ENCODE assay signal across 6 cellular contexts in genomic region chr19:38375748-38376147, GRCh38. TPM values are rescaled to one million over a fixed set of nuclear protein-coding genes. Genes with fewer than 3 reads are reported as not detected.
A peak's percentile ranks its signal among the peaks of the same experiment; 100 is the strongest.
DNase-seq lines count a peak whose midpoint lies in the region; ATAC-seq, FAIRE-seq and TF ChIP-seq lines count a peak whose summit lies in the region.

No MANE protein-coding gene starts in this region.

- H3K27ac Mint-ChIP-seq in T-helper 17 cell = peak overlapping the region; percentile 100

- H3K36me3 ChIP-seq in BE2C (peaks cover 31% of the 10 kb centered on the region), keratinocyte (ENCODE audit: control insufficient read depth in 2 of 2, extremely low read depth in 1 of 2, insufficient read depth in 2 of 2, low read length in 2 of 2) (peaks cover 19% of the 10 kb centered on the region in 2 experiments)

- no peak overlapping the region for H2AFZ ChIP-seq in keratinocyte (ENCODE audit: control insufficient read depth, low read length)

- peaks cover 21% of the 10 kb centered on the region for H3K4me1 Mint-ChIP-seq in T-helper 17 cell

- ATAC-seq in T-helper 17 cell = no peak
- ATAC-seq in foreskin keratinocyte = no peak
- no peak for ATAC-seq in HG02884 (IDR thresholded peaks at IDR 0.05; ENCODE audit: unreplicated experiment)

- no peak for DNase-seq in BE2C
- DNase-seq in T-helper 17 cell = no peak
- DNase-seq in keratinocyte (ENCODE audit: low read depth, low spot score) = no peak
- DNase-seq in foreskin keratinocyte = no peak
- no peak for DNase-seq in GM20000 (ENCODE audit: low spot score)

- H3K9ac ChIP-seq in keratinocyte (ENCODE audit: control insufficient read depth, extremely low read depth, insufficient read depth, low read length) = peak overlapping the region; percentile 97

- peak overlapping the region; percentile 98 for H3K4me3 Mint-ChIP-seq in T-helper 17 cell

- no peaks in the 10 kb centered on the region; the same call in 1 of the 2 replicates for H3K4me1 ChIP-seq in BE2C
- H3K4me1 ChIP-seq in keratinocyte (ENCODE audit: control insufficient read depth, extremely low read depth, insufficient read depth, low read length) = peaks cover 14% of the 10 kb centered on the region
- peaks cover 4% of the 10 kb centered on the region for H3K4me1 ChIP-seq in foreskin keratinocyte

- H3K27me3 ChIP-seq in BE2C (no peaks in the 10 kb centered on the region), keratinocyte (ENCODE audit: control insufficient read depth, extremely low read depth, insufficient read depth, low read length) (no peaks in the 10 kb centered on the region), foreskin keratinocyte (no peaks in the 10 kb centered on the region)

- no peak for FAIRE-seq in keratinocyte (lab: Jason Lieb, UNC)

- peak overlapping the region; percentile 100 for H3K4me2 ChIP-seq in keratinocyte (ENCODE audit: control insufficient read depth, extremely low read depth, insufficient read depth, low read depth, low read length)

- H3K79me2 ChIP-seq in keratinocyte (ENCODE audit: control insufficient read depth, insufficient read depth, low read length) = peaks cover 38% of the 10 kb centered on the region

- H3K36me3 Mint-ChIP-seq in T-helper 17 cell (ENCODE audit: low read depth) = peaks cover 12% of the 10 kb centered on the region

- dilution Hi-C loops in keratinocyte (cut with MboI; ENCODE audit: extremely low pct_ligation_motif_present, low sequenced_read_pairs) = no loop called here

- H3K9me3 ChIP-seq in BE2C = no peaks in the 10 kb centered on the region
- no peaks in the 10 kb centered on the region for H3K9me3 ChIP-seq in T-helper 17 cell (ENCODE audit: control insufficient read depth, low read length, poor library complexity, severe bottlenecking)
- no peaks in the 10 kb centered on the region for H3K9me3 ChIP-seq in keratinocyte (ENCODE audit: control insufficient read depth, low read depth, low read length)

- TF ChIP-seq CTCF in BE2C (IDR thresholded peaks at IDR 0.05; ENCODE audit: low read depth, low read length) (no peak), keratinocyte (optimal IDR thresholded peaks at IDR 0.05 in 1 of 3, IDR thresholded peaks at IDR 0.05 in 1 of 3, conservative IDR thresholded peaks at IDR 0.05 in 1 of 3; ENCODE audit: extremely low read depth in 1 of 3, insufficient read depth in 2 of 3, low read length in 3 of 3) (no peak), foreskin keratinocyte (conservative IDR thresholded peaks at IDR 0.05) (no peak), GM20000 (IDR thresholded peaks at IDR 0.05; ENCODE audit: extremely low read depth, missing control alignments) (no peak)

- H3K4me3 ChIP-seq in BE2C (ENCODE audit: low read depth, low read length) (peak overlapping the region; percentile 99), keratinocyte (ENCODE audit: control insufficient read depth in 2 of 3, extremely low read depth in 1 of 3, insufficient read depth in 2 of 3, low read depth in 1 of 3, low read length in 3 of 3) (peak overlapping the region; percentile 75 to 89 (median 83))

- no peaks in the 10 kb centered on the region for H4K20me1 ChIP-seq in keratinocyte (ENCODE audit: control insufficient read depth, extremely low read depth, insufficient read depth, low read length)

- H3K27ac ChIP-seq in keratinocyte (ENCODE audit: control insufficient read depth, insufficient read depth, low read length) = peak overlapping the region; percentile 84
- no peak overlapping the region for H3K27ac ChIP-seq in foreskin keratinocyte

- peaks cover under 1% of the 10 kb centered on the region for H3K27me3 Mint-ChIP-seq in T-helper 17 cell

- H3K9me1 ChIP-seq in keratinocyte (ENCODE audit: control insufficient read depth, extremely low read depth, insufficient read depth, low read length) = peaks cover 9% of the 10 kb centered on the region

RNA-seq across cellular contexts. Expression of gene PSMD8, which starts 1.4 kb away (rescaled TPM):
- 683 TPM for polyA plus RNA-seq in BE2C (2012; ENCODE audit: insufficient read depth, insufficient read length, low read depth)
- total RNA-seq in T-helper 17 cell (10 to 100 TPM; 75.9 to 84.7 TPM), foreskin keratinocyte (247 and 259 TPM in 2 replicates)
- polyA plus RNA-seq in keratinocyte (346 to 528 TPM (median 350 TPM) in 3 replicates), foreskin keratinocyte (363 and 391 TPM in 2 replicates)
- 76.8 TPM for polyA plus RNA-seq in keratinocyte (2011; ENCODE audit: low read depth)
- polyA plus RNA-seq in keratinocyte (2011; cell fraction: cytosol; rRNA removed) = 357 and 365 TPM in 2 replicates
- 215 and 228 TPM in 2 replicates for polyA plus RNA-seq in keratinocyte (2011; cell fraction: nucleus; rRNA removed)
- polyA plus RNA-seq in keratinocyte (2012; ENCODE audit: low replicate concordance) = 250 and 304 TPM in 2 replicates
- 251 to 377 TPM (median 251 TPM) in 3 replicates for polyA minus RNA-seq in keratinocyte
- polyA minus RNA-seq in keratinocyte (2011; cell fraction: cytosol; rRNA and poly(A)+ RNA removed) = 190 TPM
- polyA minus RNA-seq in keratinocyte (2011; cell fraction: nucleus; rRNA and poly(A)+ RNA removed) = 80.1 and 90.7 TPM in 2 replicates

RNA-seq across cellular contexts. Expression of gene GGN, which starts 12.1 kb away (rescaled TPM):
- polyA plus RNA-seq in BE2C (2012; ENCODE audit: insufficient read depth, insufficient read length, low read depth) = 2.4 TPM
- total RNA-seq in T-helper 17 cell (not detected), foreskin keratinocyte (0.42 and 0.58 TPM in 2 replicates)
- polyA plus RNA-seq in keratinocyte (0.07 to 0.22 TPM in 2 of 3 replicates, not detected in the other), foreskin keratinocyte (0.33 and 0.71 TPM in 2 replicates)
- not detected for polyA plus RNA-seq in keratinocyte (2011; ENCODE audit: low read depth)
- polyA plus RNA-seq in keratinocyte (2011; cell fraction: cytosol; rRNA removed) = 0.02 and 0.45 TPM in 2 replicates
- polyA plus RNA-seq in keratinocyte (2011; cell fraction: nucleus; rRNA removed) = 0.10 and 0.19 TPM in 2 replicates
- 0.74 and 1.1 TPM in 2 replicates for polyA plus RNA-seq in keratinocyte (2012; ENCODE audit: low replicate concordance)
- polyA minus RNA-seq in keratinocyte = not detected in 3 replicates
- polyA minus RNA-seq in keratinocyte (2011; cell fraction: cytosol; rRNA and poly(A)+ RNA removed) = not detected
- polyA minus RNA-seq in keratinocyte (2011; cell fraction: nucleus; rRNA and poly(A)+ RNA removed) = not detected in 2 replicates

RNA-seq across cellular contexts. Expression of gene SPRED3, which starts 12.7 kb away (rescaled TPM):
- polyA plus RNA-seq in BE2C (2012; ENCODE audit: insufficient read depth, insufficient read length, low read depth) = 11.9 TPM
- 1 to 10 TPM; 1.6 to 2.2 TPM for total RNA-seq in T-helper 17 cell
- 2.0 to 2.6 TPM (median 2.1 TPM) in 3 replicates for polyA plus RNA-seq in keratinocyte
- 0.29 TPM for polyA plus RNA-seq in keratinocyte (2011; ENCODE audit: low read depth)
- polyA plus RNA-seq in keratinocyte (2011; cell fraction: cytosol; rRNA removed) = 2.2 and 2.4 TPM in 2 replicates
- 9.5 and 11.3 TPM in 2 replicates for polyA plus RNA-seq in keratinocyte (2011; cell fraction: nucleus; rRNA removed)
- polyA plus RNA-seq in keratinocyte (2012; ENCODE audit: low replicate concordance) = 1.7 and 3.0 TPM in 2 replicates
- polyA minus RNA-seq in keratinocyte = 1.4 to 6.3 TPM (median 2.3 TPM) in 3 replicates
- polyA minus RNA-seq in keratinocyte (2011; cell fraction: cytosol; rRNA and poly(A)+ RNA removed) = 3.1 TPM
- polyA minus RNA-seq in keratinocyte (2011; cell fraction: nucleus; rRNA and poly(A)+ RNA removed) = 3.4 and 3.7 TPM in 2 replicates
- total RNA-seq in foreskin keratinocyte = 2.6 and 2.7 TPM in 2 replicates
- polyA plus RNA-seq in foreskin keratinocyte = 2.3 and 2.6 TPM in 2 replicates

RNA-seq across cellular contexts. Expression of gene FAM98C, which starts 27.1 kb away (rescaled TPM):
- 32.1 TPM for polyA plus RNA-seq in BE2C (2012; ENCODE audit: insufficient read depth, insufficient read length, low read depth)
- 10 to 100 TPM; 29.2 to 31.9 TPM for total RNA-seq in T-helper 17 cell
- polyA plus RNA-seq in keratinocyte = 4.5 to 9.5 TPM (median 5.8 TPM) in 3 replicates
- 2.0 TPM for polyA plus RNA-seq in keratinocyte (2011; ENCODE audit: low read depth)
- polyA plus RNA-seq in keratinocyte (2011; cell fraction: cytosol; rRNA removed) = 2.7 and 8.1 TPM in 2 replicates
- 9.7 and 12.4 TPM in 2 replicates for polyA plus RNA-seq in keratinocyte (2011; cell fraction: nucleus; rRNA removed)
- 8.2 and 10.2 TPM in 2 replicates for polyA plus RNA-seq in keratinocyte (2012; ENCODE audit: low replicate concordance)
- 2.3 to 6.9 TPM (median 4.2 TPM) in 3 replicates for polyA minus RNA-seq in keratinocyte
- 9.0 TPM for polyA minus RNA-seq in keratinocyte (2011; cell fraction: cytosol; rRNA and poly(A)+ RNA removed)
- polyA minus RNA-seq in keratinocyte (2011; cell fraction: nucleus; rRNA and poly(A)+ RNA removed) = 1.5 and 3.4 TPM in 2 replicates
- 10.9 and 13.0 TPM in 2 replicates for total RNA-seq in foreskin keratinocyte
- polyA plus RNA-seq in foreskin keratinocyte = 15.3 and 15.7 TPM in 2 replicates

RNA-seq across cellular contexts. Expression of gene CATSPERG, which starts 40.1 kb away (rescaled TPM):
- 1.2 TPM for polyA plus RNA-seq in BE2C (2012; ENCODE audit: insufficient read depth, insufficient read length, low read depth)
- total RNA-seq in T-helper 17 cell (10 to 100 TPM in 1 of 2 donors, 1 to 10 TPM in 1; 9.1 to 13.3 TPM), foreskin keratinocyte (0.63 and 1.4 TPM in 2 replicates)
- polyA plus RNA-seq in keratinocyte (0.21 to 0.73 TPM (median 0.35 TPM) in 3 replicates), foreskin keratinocyte (0.64 and 0.71 TPM in 2 replicates)
- 2.3 TPM for polyA plus RNA-seq in keratinocyte (2011; ENCODE audit: low read depth)
- 0.28 TPM in 1 of 2 replicates, not detected in the other for polyA plus RNA-seq in keratinocyte (2011; cell fraction: cytosol; rRNA removed)
- polyA plus RNA-seq in keratinocyte (2011; cell fraction: nucleus; rRNA removed) = 1.5 and 3.3 TPM in 2 replicates
- polyA plus RNA-seq in keratinocyte (2012; ENCODE audit: low replicate concordance) = 0.28 and 2.7 TPM in 2 replicates
- 1.2 to 1.5 TPM in 2 of 3 replicates, not detected in the other for polyA minus RNA-seq in keratinocyte
- polyA minus RNA-seq in keratinocyte (2011; cell fraction: cytosol; rRNA and poly(A)+ RNA removed) = 3.5 TPM
- 1.7 and 2.1 TPM in 2 replicates for polyA minus RNA-seq in keratinocyte (2011; cell fraction: nucleus; rRNA and poly(A)+ RNA removed)
